In the genomic region with DNA sequence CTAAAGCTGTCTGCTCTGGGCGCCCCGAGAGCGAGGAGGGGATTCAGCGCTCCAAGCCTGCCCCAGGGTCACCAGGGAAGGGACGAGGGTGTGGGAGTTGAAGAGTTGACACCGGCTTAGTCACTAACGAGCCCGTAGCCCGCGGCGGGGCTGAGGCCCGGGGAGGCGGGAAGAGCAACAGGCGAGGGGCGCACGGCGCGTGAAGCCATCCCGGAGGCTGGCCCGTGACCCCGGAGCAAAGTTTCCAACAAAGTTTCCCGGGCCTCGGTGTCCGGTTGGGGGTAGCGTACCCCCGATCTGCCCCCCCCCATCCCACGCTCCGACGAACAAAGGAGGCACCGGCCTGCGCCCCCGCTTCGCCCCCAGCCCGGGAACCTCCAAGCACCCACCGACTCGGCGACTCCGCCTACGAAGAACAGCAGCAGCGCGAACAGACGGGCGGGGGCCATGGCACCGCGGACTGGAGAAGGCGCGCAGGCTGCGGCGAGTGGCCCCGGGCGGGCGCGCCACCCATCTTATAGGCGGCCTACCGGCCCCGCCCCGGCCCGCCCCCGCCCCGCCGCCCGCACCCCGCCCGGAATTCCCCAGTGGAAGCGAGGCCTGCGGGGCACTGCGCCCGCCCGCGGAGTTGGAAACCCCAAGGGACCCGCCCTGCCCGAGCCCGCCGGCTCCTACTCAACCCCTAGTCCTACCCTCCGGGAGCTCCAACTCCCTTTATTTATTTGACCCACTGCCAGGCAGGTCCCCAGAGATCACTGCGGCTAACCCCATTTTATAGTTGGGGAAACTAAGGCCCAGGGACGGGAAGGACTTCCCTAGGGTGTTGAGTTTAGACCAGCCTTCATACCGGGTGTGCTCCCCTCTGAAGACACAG, we compare ENCODE assay signal across 8 cellular contexts. TPM values are rescaled to one million over a fixed set of nuclear protein-coding genes. Genes with fewer than 3 reads are reported as not detected.
DNase-seq lines count a peak whose midpoint lies in the region; ATAC-seq, FAIRE-seq and TF ChIP-seq lines count a peak whose summit lies in the region.

A gene with protein sequence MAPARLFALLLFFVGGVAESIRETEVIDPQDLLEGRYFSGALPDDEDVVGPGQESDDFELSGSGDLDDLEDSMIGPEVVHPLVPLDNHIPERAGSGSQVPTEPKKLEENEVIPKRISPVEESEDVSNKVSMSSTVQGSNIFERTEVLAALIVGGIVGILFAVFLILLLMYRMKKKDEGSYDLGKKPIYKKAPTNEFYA (minus strand): TSS at position 489 of the 874 bp plus-strand sequence. CDS start 40 bp downstream, at position 449.

- H3K9me3 ChIP-seq in MG63 (no peaks in the 10 kb centered on the region), keratinocyte (ENCODE audit: control insufficient read depth, low read depth, low read length) (no peaks in the 10 kb centered on the region)

- FAIRE-seq in keratinocyte (lab: Jason Lieb, UNC), result no peak

- H3K4me3 ChIP-seq in MG63, result peak within 1 kb of the TSS; percentile 95
- peak within 1 kb of the TSS; percentile 92 to 100 (median 99) for H3K4me3 ChIP-seq in keratinocyte (ENCODE audit: control insufficient read depth in 2 of 3, extremely low read depth in 1 of 3, insufficient read depth in 2 of 3, low read depth in 1 of 3, low read length in 3 of 3)

- H3K4me1 ChIP-seq in keratinocyte (ENCODE audit: control insufficient read depth, extremely low read depth, insufficient read depth, low read length), result peaks cover 44% of the 10 kb centered on the region

- dilution Hi-C loops in keratinocyte (cut with MboI; ENCODE audit: extremely low pct_ligation_motif_present, low sequenced_read_pairs), result no loop called here

- peaks cover 2% of the 10 kb centered on the region for H3K9me1 ChIP-seq in keratinocyte (ENCODE audit: control insufficient read depth, extremely low read depth, insufficient read depth, low read length)

- peak within 1 kb of the TSS; percentile 56 for H2AFZ ChIP-seq in keratinocyte (ENCODE audit: control insufficient read depth, low read length)

- ATAC-seq in activated CD4-positive, CD25-positive, alpha-beta regulatory T cell treated with anti-CD3 and anti-CD28 coated beads, Interleukin-2, amount 50 U/mL, for 24 hours, result peak; percentile 79 to 81
- ATAC-seq in HG03442 (IDR thresholded peaks at IDR 0.05; ENCODE audit: unreplicated experiment), result no peak
- ATAC-seq in GM21515 (IDR thresholded peaks at IDR 0.05; ENCODE audit: unreplicated experiment), result no peak

- peaks cover 50% of the 10 kb centered on the region for H3K79me2 ChIP-seq in keratinocyte (ENCODE audit: control insufficient read depth, insufficient read depth, low read length)

- H4K20me1 ChIP-seq in keratinocyte (ENCODE audit: control insufficient read depth, extremely low read depth, insufficient read depth, low read length), result peaks cover 8% of the 10 kb centered on the region

- peaks cover 42% of the 10 kb centered on the region for H3K36me3 ChIP-seq in MG63
- peaks cover 3 to 15% of the 10 kb centered on the region in 2 experiments for H3K36me3 ChIP-seq in keratinocyte (ENCODE audit: control insufficient read depth in 2 of 2, extremely low read depth in 1 of 2, insufficient read depth in 2 of 2, low read length in 2 of 2)

- peak within 1 kb of the TSS; percentile 99 for H3K9ac ChIP-seq in keratinocyte (ENCODE audit: control insufficient read depth, extremely low read depth, insufficient read depth, low read length)

- no peaks in the 10 kb centered on the region for H3K27me3 ChIP-seq in MG63
- H3K27me3 ChIP-seq in keratinocyte (ENCODE audit: control insufficient read depth, extremely low read depth, insufficient read depth, low read length), result no peaks in the 10 kb centered on the region

- no peak for TF ChIP-seq CTCF in keratinocyte (optimal IDR thresholded peaks at IDR 0.05 in 1 of 3, IDR thresholded peaks at IDR 0.05 in 1 of 3, conservative IDR thresholded peaks at IDR 0.05 in 1 of 3; ENCODE audit: extremely low read depth in 1 of 3, insufficient read depth in 2 of 3, low read length in 3 of 3)

- peak within 1 kb of the TSS; percentile 83 for H3K27ac ChIP-seq in caudate nucleus (ENCODE audit: low read depth, low read length)
- peak within 1 kb of the TSS; percentile 98 for H3K27ac ChIP-seq in keratinocyte (ENCODE audit: control insufficient read depth, insufficient read depth, low read length)

- H3K4me2 ChIP-seq in keratinocyte (ENCODE audit: control insufficient read depth, extremely low read depth, insufficient read depth, low read depth, low read length), result peak within 1 kb of the TSS; percentile 77

- DNase-seq in DMS153 treated with DMSO at 0.1 percent for 48 hours (lab: John Stamatoyannopoulos, UW; ENCODE audit: unreplicated experiment), result peak; percentile 50
- DNase-seq in MG63, result peak; percentile 87
- DNase-seq in caudate nucleus (lab: John Stamatoyannopoulos, UW), result peak in 27 of 61 donors; percentile 4 to 62 (median 26)
- no peak for DNase-seq in keratinocyte (ENCODE audit: low read depth, low spot score)
- DNase-seq in stimulated activated CD4-positive, alpha-beta T cell treated with anti-CD3 and anti-CD28 coated beads, Interleukin-1b, Interleukin-23, amount 100 ng/mL, for 24 hours (ENCODE audit: low read depth in 4 of 4, low spot score in 1 of 4), result peak; percentile 34 to 59 (median 46)

RNA-seq across cellular contexts. Expression of the gene that starts here (rescaled TPM):
- total RNA-seq in MG63 (2014; rRNA removed; shearing (Covaris generic); ENCODE audit: low replicate concordance), result 204 and 214 TPM in 2 replicates
- polyA plus RNA-seq in keratinocyte, result 114 to 206 TPM (median 140 TPM) in 3 replicates
- polyA plus RNA-seq in keratinocyte (2011; ENCODE audit: low read depth), result 28.2 TPM
- polyA plus RNA-seq in keratinocyte (2011; cell fraction: cytosol; rRNA removed), result 68.5 and 78.5 TPM in 2 replicates
- polyA plus RNA-seq in keratinocyte (2011; cell fraction: nucleus; rRNA removed), result 189 and 212 TPM in 2 replicates
- polyA plus RNA-seq in keratinocyte (2012; ENCODE audit: low replicate concordance), result 187 and 229 TPM in 2 replicates
- polyA minus RNA-seq in keratinocyte, result 183 to 252 TPM (median 197 TPM) in 3 replicates
- polyA minus RNA-seq in keratinocyte (2011; cell fraction: cytosol; rRNA and poly(A)+ RNA removed), result 145 TPM
- 171 and 233 TPM in 2 replicates for polyA minus RNA-seq in keratinocyte (2011; cell fraction: nucleus; rRNA and poly(A)+ RNA removed)

Comparison
In these comparisons a context has a peak if more than half of its experiments do, and no peak if none do; other contexts are left out.
1. ATAC-seq: peak in activated CD4-positive, CD25-positive, alpha-beta regulatory T cell treated with anti-CD3 and anti-CD28 coated beads, Interleukin-2, amount 50 U/mL, for 24 hours (2 of 2); none in HG03442 (single experiment) and GM21515 (single experiment).